In the genomic region with DNA sequence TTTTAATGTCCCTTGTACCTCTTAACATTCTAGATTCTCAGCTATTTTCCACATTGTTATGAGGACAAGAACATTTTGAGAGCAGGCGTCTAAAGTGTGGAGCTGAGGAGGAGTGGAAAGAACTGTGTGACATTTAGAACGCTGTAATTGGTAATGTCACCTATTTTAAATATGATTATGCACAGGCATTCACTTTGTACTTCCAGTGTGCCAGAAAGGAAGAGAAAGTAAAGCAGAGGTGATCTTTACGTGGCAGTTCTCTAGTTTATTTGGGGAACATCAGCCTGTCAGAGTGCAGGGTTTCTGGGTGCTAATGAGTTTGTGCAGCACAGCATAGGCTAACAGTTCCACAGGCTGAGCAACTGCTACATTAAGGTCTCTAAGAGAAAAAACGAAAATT, we compare ENCODE assay signal across 20 cellular contexts.
A peak's percentile ranks its signal among the peaks of the same experiment; 100 is the strongest.
DNase-seq lines count a peak whose midpoint lies in the region; FAIRE-seq and TF ChIP-seq lines count a peak whose summit lies in the region.
"Had no signal": no experiment of that assay in that cellular context is flagged by ENCODE, and none has a peak within 500 bp of the region (broad histone marks: within the 10 kb centered on the region; RNA-seq: fewer than 3 reads in every experiment).

No MANE protein-coding gene starts in this region.

- H2BK120ac ChIP-seq in trophoblast cell (ENCODE audit: insufficient read depth, low read length, poor library complexity): no peak overlapping the region

- peaks cover 7% of the 10 kb centered on the region for H3K9me3 ChIP-seq in OCI-LY1 (ENCODE audit: low read length)
- no peaks in the 10 kb centered on the region for H3K9me3 ChIP-seq in trophoblast cell (ENCODE audit: insufficient read depth, low read depth, low read length)
- H3K9me3 ChIP-seq: BLaER1 had no signal

- no peak overlapping the region for H3K23ac ChIP-seq in trophoblast cell (ENCODE audit: low read length)

- peak overlapping the region; percentile 89 for H2AFZ ChIP-seq in OCI-LY1 (ENCODE audit: low read length)
- no peak overlapping the region for H2AFZ ChIP-seq in trophoblast cell (ENCODE audit: insufficient read depth, low read length, poor library complexity)

- WGBS in trophoblast cell (ENCODE audit: extremely low coverage, insufficient coverage, insufficient read length): no CpG with 5 or more reads among the region's 4 CpGs

- no peaks in the 10 kb centered on the region for H3K9me2 ChIP-seq in OCI-LY1 (ENCODE audit: low read depth, low read length)

- H3K79me2 ChIP-seq in OCI-LY1 (ENCODE audit: insufficient read depth, low read length) (no peaks in the 10 kb centered on the region), trophoblast cell (ENCODE audit: control insufficient read depth, insufficient read depth, low read length, poor library complexity) (no peaks in the 10 kb centered on the region)

- H3K9ac ChIP-seq in OCI-LY1 (ENCODE audit: low read length): peak overlapping the region; percentile 24; the same call in 1 of the 2 replicates
- H3K9ac ChIP-seq in trophoblast cell (ENCODE audit: low read length): no peak overlapping the region
- H3K9ac ChIP-seq: BLaER1 had no signal

- H3K36me3 ChIP-seq in OCI-LY1 (ENCODE audit: insufficient read depth, low read length) (peaks cover 8% of the 10 kb centered on the region; the same call in 1 of the 2 replicates), trophoblast cell (ENCODE audit: control insufficient read depth in 1 of 2, insufficient read depth in 2 of 2, low read length in 2 of 2) (no peaks in the 10 kb centered on the region)
- H3K36me3 ChIP-seq: BLaER1 had no signal

- H3K18ac ChIP-seq in trophoblast cell (ENCODE audit: low read length): no peak overlapping the region

- no peak overlapping the region for H2BK5ac ChIP-seq in trophoblast cell (ENCODE audit: low read depth, low read length, poor library complexity)

- H3K27ac ChIP-seq in OCI-LY1 (ENCODE audit: low read depth, low read length, poor library complexity, severe bottlenecking) (peak overlapping the region; percentile 50), caudate nucleus (ENCODE audit: low read depth, low read length) (peak overlapping the region; percentile 65), trophoblast cell (ENCODE audit: low read depth, low read length) (no peak overlapping the region)
- H3K27ac ChIP-seq: 22Rv1, BLaER1, C4-2B had no signal

- no peaks in the 10 kb centered on the region for H3F3A ChIP-seq in OCI-LY1 (ENCODE audit: insufficient read depth, low read length)

- no peak overlapping the region for H4K8ac ChIP-seq in trophoblast cell (ENCODE audit: low read depth, low read length)

- H4K20me1 ChIP-seq in OCI-LY1 (ENCODE audit: insufficient read depth, low read length): no peaks in the 10 kb centered on the region
- H4K20me1 ChIP-seq: BLaER1 had no signal

- peak overlapping the region; percentile 1 for H3K4me3 ChIP-seq in OCI-LY1 (ENCODE audit: low read depth, low read length, poor library complexity, severe bottlenecking)
- no peak overlapping the region for H3K4me3 ChIP-seq in trophoblast cell (ENCODE audit: low read depth, low read length)
- H3K4me3 ChIP-seq: BLaER1, GM23338 had no signal

- peaks cover 7% of the 10 kb centered on the region for H3K79me1 ChIP-seq in trophoblast cell (ENCODE audit: low read length)

- no peak for TF ChIP-seq CTCF in OCI-LY1 (IDR thresholded peaks at IDR 0.05; ENCODE audit: low read length)
- no peak for TF ChIP-seq CTCF in GM20000 (IDR thresholded peaks at IDR 0.05; ENCODE audit: extremely low read depth, missing control alignments)

- no peak overlapping the region for H3K14ac ChIP-seq in trophoblast cell (ENCODE audit: low read length)

- peak in 12 of 61 donors; percentile 4 to 80 (median 28) for DNase-seq in caudate nucleus (lab: John Stamatoyannopoulos, UW)
- DNase-seq in trophoblast cell: no peak
- DNase-seq in HTR-8/SVneo (ENCODE audit: insufficient read length, low spot score): no peak
- no peak for DNase-seq in hippocampal formation (lab: John Stamatoyannopoulos, UW)
- no peak for DNase-seq in GM20000 (ENCODE audit: low spot score)
- DNase-seq: Caco-2; CD4-positive, CD25-positive, alpha-beta regulatory T cell; CD8-positive, alpha-beta T cell; DMS153; DND-41; H9 had no signal

- H3K4me1 ChIP-seq in OCI-LY1 (ENCODE audit: insufficient read depth, low read length, severe bottlenecking) (peaks cover 27% of the 10 kb centered on the region), trophoblast cell (ENCODE audit: control insufficient read depth in 1 of 2, insufficient read depth in 2 of 2, low read length in 2 of 2) (peaks cover 0 to 4% of the 10 kb centered on the region in 2 experiments)
- H3K4me1 ChIP-seq: BLaER1 had no signal

- no peak for FAIRE-seq in HTR-8/SVneo (lab: Jason Lieb, UNC)
- FAIRE-seq: A204.1, G401.6, GM12892, GM19239 had no signal

- no peak overlapping the region for H2AK5ac ChIP-seq in trophoblast cell (ENCODE audit: low read length)

- H3K4me2 ChIP-seq in OCI-LY1 (ENCODE audit: low read length) (peak overlapping the region; percentile 47), trophoblast cell (ENCODE audit: low read length) (no peak overlapping the region)
- H3K4me2 ChIP-seq: BLaER1, GM23338 had no signal

- H2BK12ac ChIP-seq in trophoblast cell (ENCODE audit: low read length): peak overlapping the region; percentile 40

- H3K27me3 ChIP-seq in OCI-LY1 (ENCODE audit: insufficient read depth, low read length) (no peaks in the 10 kb centered on the region), trophoblast cell (ENCODE audit: insufficient read depth, low read length) (no peaks in the 10 kb centered on the region)
- H3K27me3 ChIP-seq: BLaER1 had no signal

- H4K91ac ChIP-seq in trophoblast cell (ENCODE audit: low read depth, low read length): peak overlapping the region; percentile 37

- no peak overlapping the region for H3K4ac ChIP-seq in trophoblast cell (ENCODE audit: low read depth, low read length)

- no peak overlapping the region for H4K12ac ChIP-seq in trophoblast cell (ENCODE audit: low read depth, low read length)
